In genomic region chr1:224168859-224169380, GRCh38 we compare ENCODE assay signal across 8 cellular contexts. TPM values are rescaled to one million over a fixed set of nuclear protein-coding genes. Genes with fewer than 3 reads are reported as not detected.
DNase-seq lines count a peak whose midpoint lies in the region; ATAC-seq and TF ChIP-seq lines count a peak whose summit lies in the region.

No MANE protein-coding gene starts in this region.

- no peaks in the 10 kb centered on the region for H3K27me3 ChIP-seq in CD4-positive, CD25-positive, alpha-beta regulatory T cell (ENCODE audit: control insufficient read depth, insufficient read depth, low read length)
- no peaks in the 10 kb centered on the region for H3K27me3 ChIP-seq in gastroesophageal sphincter

- WGBS in gastroesophageal sphincter (ENCODE audit: low coverage in 1 of 2), 2 donors: 18% methylated on average over 5 of the region's 5 CpGs; no CpG with 5 or more reads in 1 of the 2 donors

- H3K36me3 Mint-ChIP-seq in CD4-positive, CD25-positive, alpha-beta regulatory T cell: no peaks in the 10 kb centered on the region

- no peak for TF ChIP-seq CTCF in gastroesophageal sphincter (IDR thresholded peaks at IDR 0.05)

- peak in 2 of 3 donors; percentile 24 to 72 for DNase-seq in CD4-positive, CD25-positive, alpha-beta regulatory T cell
- DNase-seq in T-helper 22 cell (ENCODE audit: low read depth): peak; percentile 7
- no peak for DNase-seq in amniotic stem cell (lab: John Stamatoyannopoulos, UW)
- DNase-seq in NCI-H2227 treated with DMSO at 0.1 percent for 48 hours (lab: John Stamatoyannopoulos, UW): no peak

- peak; percentile 59 to 73 for ATAC-seq in CD4-positive, CD25-positive, alpha-beta regulatory T cell (ENCODE audit: low read depth in 2 of 2)
- ATAC-seq in GM19372 (IDR thresholded peaks at IDR 0.05; ENCODE audit: low read depth, unreplicated experiment): peak; percentile 89
- peak; percentile 85 for ATAC-seq in HG03175 (IDR thresholded peaks at IDR 0.05; ENCODE audit: unreplicated experiment)
- peak; percentile 58 for ATAC-seq in gastroesophageal sphincter

- no peak for TF ChIP-seq EP300 in gastroesophageal sphincter (IDR thresholded peaks at IDR 0.05)

- H3K9me3 Mint-ChIP-seq in CD4-positive, CD25-positive, alpha-beta regulatory T cell: no peaks in the 10 kb centered on the region

- H3K9me3 ChIP-seq in CD4-positive, CD25-positive, alpha-beta regulatory T cell (ENCODE audit: control insufficient read depth in 2 of 2, low read length in 2 of 2): no peaks in the 10 kb centered on the region
- no peaks in the 10 kb centered on the region for H3K9me3 ChIP-seq in gastroesophageal sphincter

- peak overlapping the region; percentile 5 to 28 (median 12) for H3K4me3 Mint-ChIP-seq in CD4-positive, CD25-positive, alpha-beta regulatory T cell

- no peak for TF ChIP-seq POLR2A in gastroesophageal sphincter (IDR thresholded peaks at IDR 0.05)

- no peak overlapping the region for H3K27ac ChIP-seq in CD4-positive, CD25-positive, alpha-beta regulatory T cell (ENCODE audit: insufficient read depth, low read length, poor library complexity, severe bottlenecking)
- H3K27ac ChIP-seq in gastroesophageal sphincter: peak overlapping the region in 2 of 4 donors; percentile 10 to 19
- peak overlapping the region in 15 of 21 experiments; percentile 3 to 65 (median 28) for H3K27ac ChIP-seq in skin epidermis

- H3K4me1 ChIP-seq in CD4-positive, CD25-positive, alpha-beta regulatory T cell (ENCODE audit: control insufficient read depth, insufficient read depth, low read length, poor library complexity, severe bottlenecking): peaks cover 19% of the 10 kb centered on the region
- H3K4me1 ChIP-seq in gastroesophageal sphincter: peaks cover 0 to 15% (median 0%) of the 10 kb centered on the region in 3 donors

- H3K36me3 ChIP-seq in CD4-positive, CD25-positive, alpha-beta regulatory T cell (ENCODE audit: control insufficient read depth, insufficient read depth, low read length): no peaks in the 10 kb centered on the region
- H3K36me3 ChIP-seq in gastroesophageal sphincter: no peaks in the 10 kb centered on the region

- H3K27me3 Mint-ChIP-seq in CD4-positive, CD25-positive, alpha-beta regulatory T cell: peaks cover 4% of the 10 kb centered on the region

- H3K4me3 ChIP-seq in CD4-positive, CD25-positive, alpha-beta regulatory T cell (ENCODE audit: low read depth, low read length): peak overlapping the region; percentile 17
- H3K4me3 ChIP-seq in gastroesophageal sphincter (no peak overlapping the region), skin epidermis (no peak overlapping the region)

- H3K4me1 Mint-ChIP-seq in CD4-positive, CD25-positive, alpha-beta regulatory T cell: peaks cover 13 to 41% (median 25%) of the 10 kb centered on the region in 4 donors

- peak overlapping the region; percentile 28 to 89 (median 44) for H3K27ac Mint-ChIP-seq in CD4-positive, CD25-positive, alpha-beta regulatory T cell

RNA-seq across cellular contexts. Expression of gene DEGS1, which starts 14.1 kb away (rescaled TPM):
- total RNA-seq in CD4-positive, CD25-positive, alpha-beta regulatory T cell: 46.1 TPM
- 100 to 1,000 TPM; 108 to 161 (median 133) TPM for polyA plus RNA-seq in CD4-positive, CD25-positive, alpha-beta regulatory T cell
- total RNA-seq in gastroesophageal sphincter: 100 to 1,000 TPM; 118 to 150 (median 138) TPM

RNA-seq across cellular contexts. Expression of gene FBXO28, which starts 55.0 kb away (rescaled TPM):
- 32.5 TPM for total RNA-seq in CD4-positive, CD25-positive, alpha-beta regulatory T cell
- polyA plus RNA-seq in CD4-positive, CD25-positive, alpha-beta regulatory T cell: 10 to 100 TPM; 13.0 to 17.6 (median 15.5) TPM
- 10 to 100 TPM; 26.5 to 38.1 (median 34.7) TPM for total RNA-seq in gastroesophageal sphincter

Comparison
In these comparisons a context has a peak if more than half of its experiments do, and no peak if none do; other contexts are left out.
1. DNase-seq: peak in CD4-positive, CD25-positive, alpha-beta regulatory T cell (2 of 3) and T-helper 22 cell (single experiment); none in amniotic stem cell (single experiment) and NCI-H2227 treated with DMSO at 0.1 percent for 48 hours (single experiment).
2. Peak in every context shown above with its lines, with median percentiles within 50 percentile points of each other: ATAC-seq.